1 cellular context compared by ENCODE assay signal in genomic region chr3:172290457-172290856, GRCh38.
TF ChIP-seq lines count a peak whose summit lies in the region.

No MANE protein-coding gene starts in this region.

TF ChIP-seq in K562, 482 proteins besides CTCF, POLR2A, EP300 and RAD21 (continued from another document):
- TF ChIP-seq ZBTB34 (CRISPR knock-in tag; IDR thresholded peaks at IDR 0.05) (no peak), ZNF584 (CRISPR knock-in tag; IDR thresholded peaks at IDR 0.05; ENCODE audit: low read depth) (no peak), BRCA1 (IDR thresholded peaks at IDR 0.05) (no peak), BRCA1 (CRISPR knock-in tag; IDR thresholded peaks at IDR 0.05) (no peak)
